In the genomic region with DNA sequence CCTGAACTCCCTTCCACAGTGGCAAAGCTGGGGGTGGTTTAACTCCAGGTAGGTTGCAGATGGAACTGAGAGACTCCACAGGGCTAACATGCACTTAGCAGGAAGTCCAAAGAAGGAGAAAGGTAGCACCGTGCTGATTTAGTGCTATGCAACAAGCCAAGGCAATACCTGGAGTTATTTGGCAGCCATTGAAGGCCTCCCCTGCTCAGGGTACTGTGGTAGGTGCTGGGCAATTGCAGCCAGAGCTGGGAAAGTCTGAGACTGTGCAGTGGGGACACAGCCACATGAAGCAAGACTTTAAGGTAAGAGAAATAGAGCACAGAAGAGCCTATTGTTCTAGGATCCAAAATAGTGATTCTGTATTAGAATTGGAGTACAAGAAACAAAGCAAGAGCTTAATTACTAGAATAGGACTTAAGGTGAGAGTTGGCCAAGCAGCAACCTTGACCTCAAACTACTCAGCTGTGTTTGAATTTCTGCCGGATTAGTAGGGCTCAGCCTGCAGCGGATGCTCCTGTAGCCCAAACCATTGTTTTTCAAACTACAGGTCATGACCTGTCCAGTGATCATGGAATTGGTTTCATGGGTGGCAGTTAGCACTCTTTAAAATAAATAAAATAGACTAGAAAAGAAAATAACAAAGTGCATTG, we compare ENCODE assay signal across 1 cellular context.
TF ChIP-seq lines count a peak whose summit lies in the region.

No MANE protein-coding gene starts in this region.

TF ChIP-seq in K562, 482 proteins besides CTCF, POLR2A, EP300 and RAD21 (continued from another document):
- TF ChIP-seq, protein P1, sequence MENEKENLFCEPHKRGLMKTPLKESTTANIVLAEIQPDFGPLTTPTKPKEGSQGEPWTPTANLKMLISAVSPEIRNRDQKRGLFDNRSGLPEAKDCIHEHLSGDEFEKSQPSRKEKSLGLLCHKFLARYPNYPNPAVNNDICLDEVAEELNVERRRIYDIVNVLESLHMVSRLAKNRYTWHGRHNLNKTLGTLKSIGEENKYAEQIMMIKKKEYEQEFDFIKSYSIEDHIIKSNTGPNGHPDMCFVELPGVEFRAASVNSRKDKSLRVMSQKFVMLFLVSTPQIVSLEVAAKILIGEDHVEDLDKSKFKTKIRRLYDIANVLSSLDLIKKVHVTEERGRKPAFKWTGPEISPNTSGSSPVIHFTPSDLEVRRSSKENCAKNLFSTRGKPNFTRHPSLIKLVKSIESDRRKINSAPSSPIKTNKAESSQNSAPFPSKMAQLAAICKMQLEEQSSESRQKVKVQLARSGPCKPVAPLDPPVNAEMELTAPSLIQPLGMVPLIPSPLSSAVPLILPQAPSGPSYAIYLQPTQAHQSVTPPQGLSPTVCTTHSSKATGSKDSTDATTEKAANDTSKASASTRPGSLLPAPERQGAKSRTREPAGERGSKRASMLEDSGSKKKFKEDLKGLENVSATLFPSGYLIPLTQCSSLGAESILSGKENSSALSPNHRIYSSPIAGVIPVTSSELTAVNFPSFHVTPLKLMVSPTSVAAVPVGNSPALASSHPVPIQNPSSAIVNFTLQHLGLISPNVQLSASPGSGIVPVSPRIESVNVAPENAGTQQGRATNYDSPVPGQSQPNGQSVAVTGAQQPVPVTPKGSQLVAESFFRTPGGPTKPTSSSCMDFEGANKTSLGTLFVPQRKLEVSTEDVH (IDR thresholded peaks at IDR 0.05; ENCODE audit: low read depth, partially characterized antibody) = no peak
- TF ChIP-seq POLR2H (tag; IDR thresholded peaks at IDR 0.05; ENCODE audit: low read depth) (no peak), HMG20B (CRISPR knock-in tag; IDR thresholded peaks at IDR 0.05) (no peak), ZNF696 (CRISPR knock-in tag; conservative IDR thresholded peaks at IDR 0.05) (no peak), TCF7L2 (IDR thresholded peaks at IDR 0.05; ENCODE audit: low read depth, low read length) (no peak), JUND (IDR thresholded peaks at IDR 0.05; ENCODE audit: borderline replicate concordance, low read depth, low read length) (no peak), JUND (tag; IDR thresholded peaks at IDR 0.05; ENCODE audit: borderline replicate concordance, low read depth, low read length) (no peak), ARNT (IDR thresholded peaks at IDR 0.05) (no peak), NR1H2 (CRISPR knock-in tag; IDR thresholded peaks at IDR 0.05) (no peak), TCF3 (CRISPR knock-in tag; IDR thresholded peaks at IDR 0.05) (no peak)
- TF ChIP-seq, protein P2, sequence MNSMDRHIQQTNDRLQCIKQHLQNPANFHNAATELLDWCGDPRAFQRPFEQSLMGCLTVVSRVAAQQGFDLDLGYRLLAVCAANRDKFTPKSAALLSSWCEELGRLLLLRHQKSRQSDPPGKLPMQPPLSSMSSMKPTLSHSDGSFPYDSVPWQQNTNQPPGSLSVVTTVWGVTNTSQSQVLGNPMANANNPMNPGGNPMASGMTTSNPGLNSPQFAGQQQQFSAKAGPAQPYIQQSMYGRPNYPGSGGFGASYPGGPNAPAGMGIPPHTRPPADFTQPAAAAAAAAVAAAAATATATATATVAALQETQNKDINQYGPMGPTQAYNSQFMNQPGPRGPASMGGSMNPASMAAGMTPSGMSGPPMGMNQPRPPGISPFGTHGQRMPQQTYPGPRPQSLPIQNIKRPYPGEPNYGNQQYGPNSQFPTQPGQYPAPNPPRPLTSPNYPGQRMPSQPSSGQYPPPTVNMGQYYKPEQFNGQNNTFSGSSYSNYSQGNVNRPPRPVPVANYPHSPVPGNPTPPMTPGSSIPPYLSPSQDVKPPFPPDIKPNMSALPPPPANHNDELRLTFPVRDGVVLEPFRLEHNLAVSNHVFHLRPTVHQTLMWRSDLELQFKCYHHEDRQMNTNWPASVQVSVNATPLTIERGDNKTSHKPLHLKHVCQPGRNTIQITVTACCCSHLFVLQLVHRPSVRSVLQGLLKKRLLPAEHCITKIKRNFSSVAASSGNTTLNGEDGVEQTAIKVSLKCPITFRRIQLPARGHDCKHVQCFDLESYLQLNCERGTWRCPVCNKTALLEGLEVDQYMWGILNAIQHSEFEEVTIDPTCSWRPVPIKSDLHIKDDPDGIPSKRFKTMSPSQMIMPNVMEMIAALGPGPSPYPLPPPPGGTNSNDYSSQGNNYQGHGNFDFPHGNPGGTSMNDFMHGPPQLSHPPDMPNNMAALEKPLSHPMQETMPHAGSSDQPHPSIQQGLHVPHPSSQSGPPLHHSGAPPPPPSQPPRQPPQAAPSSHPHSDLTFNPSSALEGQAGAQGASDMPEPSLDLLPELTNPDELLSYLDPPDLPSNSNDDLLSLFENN (IDR thresholded peaks at IDR 0.05; ENCODE audit: low read depth in 2 of 2, low read length in 2 of 2) = no peak
- TF ChIP-seq, protein P3, sequence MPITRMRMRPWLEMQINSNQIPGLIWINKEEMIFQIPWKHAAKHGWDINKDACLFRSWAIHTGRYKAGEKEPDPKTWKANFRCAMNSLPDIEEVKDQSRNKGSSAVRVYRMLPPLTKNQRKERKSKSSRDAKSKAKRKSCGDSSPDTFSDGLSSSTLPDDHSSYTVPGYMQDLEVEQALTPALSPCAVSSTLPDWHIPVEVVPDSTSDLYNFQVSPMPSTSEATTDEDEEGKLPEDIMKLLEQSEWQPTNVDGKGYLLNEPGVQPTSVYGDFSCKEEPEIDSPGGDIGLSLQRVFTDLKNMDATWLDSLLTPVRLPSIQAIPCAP (CRISPR knock-in tag; IDR thresholded peaks at IDR 0.05; ENCODE audit: borderline replicate concordance) = no peak
